In the genomic region with DNA sequence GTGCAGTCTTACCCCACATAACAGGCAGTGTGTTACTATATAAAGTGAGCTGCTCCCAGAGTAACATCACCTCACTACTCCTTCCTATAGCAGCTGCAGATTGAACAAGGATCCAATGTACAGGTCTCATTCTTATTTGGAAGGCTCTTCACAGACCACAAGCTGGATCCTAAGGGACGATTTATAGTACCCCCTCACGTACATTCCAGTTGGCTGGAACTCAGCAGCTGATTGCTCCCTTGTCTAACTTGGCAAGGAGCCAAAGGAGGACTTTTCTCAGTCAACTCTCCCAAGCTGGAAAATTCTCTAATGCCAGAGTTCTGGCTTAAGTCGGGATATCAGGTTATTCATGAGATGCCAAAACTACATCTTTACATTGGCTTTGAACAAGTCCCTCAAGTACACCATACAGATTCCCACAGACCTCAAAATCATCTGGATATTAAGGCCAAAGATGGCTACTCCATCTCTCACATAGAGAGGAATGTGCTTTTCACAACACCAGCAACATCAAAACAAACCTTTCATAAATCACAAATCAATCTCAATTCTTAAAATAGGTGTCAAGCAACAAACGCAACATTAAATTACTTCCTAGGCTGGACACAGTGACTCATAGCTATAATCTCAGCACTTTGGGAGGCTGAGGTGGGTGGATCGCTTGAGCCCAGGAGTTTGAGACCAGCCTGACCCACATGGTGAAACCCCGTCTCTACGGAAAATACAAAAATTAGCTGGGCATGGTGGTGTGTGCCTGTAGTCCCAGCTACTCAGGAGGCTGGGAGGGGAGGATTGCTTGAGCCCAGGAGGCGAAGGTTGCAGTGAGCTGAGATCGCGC, we compare ENCODE assay signal across 9 cellular contexts. TPM values are rescaled to one million over a fixed set of nuclear protein-coding genes. Genes with fewer than 3 reads are reported as not detected.
A peak's percentile ranks its signal among the peaks of the same experiment; 100 is the strongest.
DNase-seq lines count a peak whose midpoint lies in the region; ATAC-seq and TF ChIP-seq lines count a peak whose summit lies in the region.
"Had no signal": no experiment of that assay in that cellular context is flagged by ENCODE, and none has a peak within 500 bp of the region (broad histone marks: within the 10 kb centered on the region; RNA-seq: fewer than 3 reads in every experiment).

No MANE protein-coding gene starts in this region.

- POLR2A ChIA-PET in HEK293 (lab: Yijun Ruan, JAX) = interaction anchor here (0.5 to 1.1 kb wide), 4 partner anchors 13 to 241 kb away, joined by 3 to 5 read pairs (median 4); a partner anchor contains a TSS

- DNase-seq in NCI-H446 treated with DMSO at 0.1 percent for 48 hours (lab: John Stamatoyannopoulos, UW) (peak; percentile 32), coronary artery (ENCODE audit: low spot score) (no peak), sciatic nerve (ENCODE audit: low spot score) (no peak), NCI-H1436 treated with DMSO at 0.1 percent for 48 hours (lab: John Stamatoyannopoulos, UW) (no peak), NCI-H1092 (lab: John Stamatoyannopoulos, UW) (no peak)
- DNase-seq: GOT3 had no signal

- intact Hi-C loops in sciatic nerve (cut with DNase I) = no loop called here

- CTCF ChIA-PET in HEK293 (lab: Yijun Ruan, JAX) = interaction anchor here (0.6 to 3.2 kb wide), 12 partner anchors 12 to 378 kb away, joined by 3 to 21 read pairs (median 4); a partner anchor contains a TSS

- peaks cover 14% of the 10 kb centered on the region for H3K4me1 ChIP-seq in HEK293 (ENCODE audit: control insufficient read depth, insufficient read depth, low read length)

- TF ChIP-seq CTCF in HEK293 (tag by site-specific recombination; IDR thresholded peaks at IDR 0.05) (no peak), coronary artery (IDR thresholded peaks at IDR 0.05) (no peak)

- no peak overlapping the region; the same call in 1 of the 2 replicates for H3K27ac ChIP-seq in HEK293 (ENCODE audit: extremely low read depth, low read depth, low read length)
- H3K27ac ChIP-seq in coronary artery = peak overlapping the region; percentile 3 to 48

- no peaks in the 10 kb centered on the region for H3K9me3 ChIP-seq in HEK293 (ENCODE audit: control insufficient read depth, insufficient read depth, low read depth, low read length)

- H3K36me3 ChIP-seq in HEK293 (ENCODE audit: control insufficient read depth in 2 of 2, insufficient read depth in 1 of 2, low read length in 2 of 2) = peaks cover 15 to 35% of the 10 kb centered on the region in 2 experiments

- H3K4me3 ChIP-seq in HEK293 (ENCODE audit: low read depth, low read length) (no peak overlapping the region), coronary artery (no peak overlapping the region)

- peak; percentile 30 for ATAC-seq in sciatic nerve
- ATAC-seq in HG03432 (IDR thresholded peaks at IDR 0.05; ENCODE audit: unreplicated experiment) = no peak
- ATAC-seq: Panc1 had no signal

TF ChIP-seq in HEK293, 187 proteins besides CTCF, POLR2A, EP300 and RAD21 (continues in another document):
- TF ChIP-seq ZBTB8A (tag by site-specific recombination; IDR thresholded peaks at IDR 0.05) = no peak
- TF ChIP-seq ZNF10 (tag by site-specific recombination; IDR thresholded peaks at IDR 0.05) = no peak
- peak; percentile 94 for TF ChIP-seq ZNF544 (tag by site-specific recombination; IDR thresholded peaks at IDR 0.05)
- peak; percentile 64; the same call in 1 of the 2 replicates for TF ChIP-seq ZNF677 (tag by site-specific recombination; IDR thresholded peaks at IDR 0.05)
- no peak for TF ChIP-seq ZNF501 (tag by site-specific recombination; IDR thresholded peaks at IDR 0.05)
- TF ChIP-seq, protein P1, sequence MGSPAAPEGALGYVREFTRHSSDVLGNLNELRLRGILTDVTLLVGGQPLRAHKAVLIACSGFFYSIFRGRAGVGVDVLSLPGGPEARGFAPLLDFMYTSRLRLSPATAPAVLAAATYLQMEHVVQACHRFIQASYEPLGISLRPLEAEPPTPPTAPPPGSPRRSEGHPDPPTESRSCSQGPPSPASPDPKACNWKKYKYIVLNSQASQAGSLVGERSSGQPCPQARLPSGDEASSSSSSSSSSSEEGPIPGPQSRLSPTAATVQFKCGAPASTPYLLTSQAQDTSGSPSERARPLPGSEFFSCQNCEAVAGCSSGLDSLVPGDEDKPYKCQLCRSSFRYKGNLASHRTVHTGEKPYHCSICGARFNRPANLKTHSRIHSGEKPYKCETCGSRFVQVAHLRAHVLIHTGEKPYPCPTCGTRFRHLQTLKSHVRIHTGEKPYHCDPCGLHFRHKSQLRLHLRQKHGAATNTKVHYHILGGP (tag by site-specific recombination; IDR thresholded peaks at IDR 0.05) = peak; percentile 54
- TF ChIP-seq IKZF3 (tag by site-specific recombination; IDR thresholded peaks at IDR 0.05) = peak; percentile 57; the same call in 1 of the 2 replicates
- 0 out of 2 replicates have a peak, but pooled peaks have one; percentile 22 for TF ChIP-seq ZNF132 (tag by site-specific recombination; IDR thresholded peaks at IDR 0.05; ENCODE audit: borderline replicate concordance)
- TF ChIP-seq ZSCAN30 (tag by site-specific recombination; IDR thresholded peaks at IDR 0.05) = no peak
- TF ChIP-seq ZNF776 (tag by site-specific recombination; IDR thresholded peaks at IDR 0.05; ENCODE audit: borderline replicate concordance) = peak; percentile 80; the same call in 1 of the 2 replicates
- TF ChIP-seq, protein P2, sequence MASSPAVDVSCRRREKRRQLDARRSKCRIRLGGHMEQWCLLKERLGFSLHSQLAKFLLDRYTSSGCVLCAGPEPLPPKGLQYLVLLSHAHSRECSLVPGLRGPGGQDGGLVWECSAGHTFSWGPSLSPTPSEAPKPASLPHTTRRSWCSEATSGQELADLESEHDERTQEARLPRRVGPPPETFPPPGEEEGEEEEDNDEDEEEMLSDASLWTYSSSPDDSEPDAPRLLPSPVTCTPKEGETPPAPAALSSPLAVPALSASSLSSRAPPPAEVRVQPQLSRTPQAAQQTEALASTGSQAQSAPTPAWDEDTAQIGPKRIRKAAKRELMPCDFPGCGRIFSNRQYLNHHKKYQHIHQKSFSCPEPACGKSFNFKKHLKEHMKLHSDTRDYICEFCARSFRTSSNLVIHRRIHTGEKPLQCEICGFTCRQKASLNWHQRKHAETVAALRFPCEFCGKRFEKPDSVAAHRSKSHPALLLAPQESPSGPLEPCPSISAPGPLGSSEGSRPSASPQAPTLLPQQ (tag by site-specific recombination; IDR thresholded peaks at IDR 0.05) = no peak
- no peak for TF ChIP-seq ZNF341 (tag by site-specific recombination; IDR thresholded peaks at IDR 0.05; ENCODE audit: low read depth)
- TF ChIP-seq ZNF2 (tag by site-specific recombination; IDR thresholded peaks at IDR 0.05) = peak; percentile 79
- TF ChIP-seq ZNF350 (tag by site-specific recombination; IDR thresholded peaks at IDR 0.05) = peak; percentile 90
- no peak for TF ChIP-seq ZNF19 (tag by site-specific recombination; IDR thresholded peaks at IDR 0.05; ENCODE audit: low read depth)
- TF ChIP-seq ZBTB20 (tag by site-specific recombination; IDR thresholded peaks at IDR 0.05) = peak; percentile 91
- peak; percentile 23; the same call in 1 of the 2 replicates for TF ChIP-seq EGR2 (tag by site-specific recombination; IDR thresholded peaks at IDR 0.05; ENCODE audit: low read depth)
- peak; percentile 83 for TF ChIP-seq SP7 (tag by site-specific recombination; IDR thresholded peaks at IDR 0.05)
- TF ChIP-seq, protein P3, sequence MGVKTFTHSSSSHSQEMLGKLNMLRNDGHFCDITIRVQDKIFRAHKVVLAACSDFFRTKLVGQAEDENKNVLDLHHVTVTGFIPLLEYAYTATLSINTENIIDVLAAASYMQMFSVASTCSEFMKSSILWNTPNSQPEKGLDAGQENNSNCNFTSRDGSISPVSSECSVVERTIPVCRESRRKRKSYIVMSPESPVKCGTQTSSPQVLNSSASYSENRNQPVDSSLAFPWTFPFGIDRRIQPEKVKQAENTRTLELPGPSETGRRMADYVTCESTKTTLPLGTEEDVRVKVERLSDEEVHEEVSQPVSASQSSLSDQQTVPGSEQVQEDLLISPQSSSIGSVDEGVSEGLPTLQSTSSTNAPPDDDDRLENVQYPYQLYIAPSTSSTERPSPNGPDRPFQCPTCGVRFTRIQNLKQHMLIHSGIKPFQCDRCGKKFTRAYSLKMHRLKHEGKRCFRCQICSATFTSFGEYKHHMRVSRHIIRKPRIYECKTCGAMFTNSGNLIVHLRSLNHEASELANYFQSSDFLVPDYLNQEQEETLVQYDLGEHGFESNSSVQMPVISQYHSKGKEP (tag by site-specific recombination; IDR thresholded peaks at IDR 0.05) = peak; percentile 59; the same call in 1 of the 2 replicates
- TF ChIP-seq ZNF830 (tag by site-specific recombination; IDR thresholded peaks at IDR 0.05; ENCODE audit: low read depth) = peak; percentile 75
- peak; percentile 50; the same call in 1 of the 2 replicates for TF ChIP-seq ZNF629 (tag by site-specific recombination; IDR thresholded peaks at IDR 0.05)
- peak; percentile 68 for TF ChIP-seq GFI1B (tag by site-specific recombination; IDR thresholded peaks at IDR 0.05)
- 0 out of 2 replicates have a peak, but pooled peaks have one; percentile 19 for TF ChIP-seq KLF9 (tag by site-specific recombination; IDR thresholded peaks at IDR 0.05; ENCODE audit: low read depth)
- TF ChIP-seq ZNF660 (tag by site-specific recombination; IDR thresholded peaks at IDR 0.05) = peak; percentile 98
- no peak for TF ChIP-seq ZNF335 (tag by site-specific recombination; conservative IDR thresholded peaks at IDR 0.05)
- peak; percentile 86; the same call in 1 of the 2 replicates for TF ChIP-seq ZNF174 (tag by site-specific recombination; IDR thresholded peaks at IDR 0.05)
- peak; percentile 87 for TF ChIP-seq ZNF112 (tag by site-specific recombination; IDR thresholded peaks at IDR 0.05)
- no peak for TF ChIP-seq YY1 (tag by site-specific recombination; IDR thresholded peaks at IDR 0.05)
- peak; percentile 54; the same call in 1 of the 2 replicates for TF ChIP-seq ZNF624 (tag by site-specific recombination; IDR thresholded peaks at IDR 0.05)

RNA-seq across cellular contexts. Expression of a gene that starts 39.3 kb away (rescaled TPM):
- 58.7 TPM for total RNA-seq in sciatic nerve

RNA-seq across cellular contexts. Expression of a gene that starts 39.5 kb away (rescaled TPM):
- total RNA-seq in sciatic nerve = 10.0 TPM
